Comparison of ENCODE assay signal across 18 cellular contexts in genomic region chr19:16712295-16712694, GRCh38. TPM values are rescaled to one million over a fixed set of nuclear protein-coding genes. Genes with fewer than 3 reads are reported as not detected.
"Had no signal": no experiment of that assay in that cellular context is flagged by ENCODE, and none has a peak within 500 bp of the region (broad histone marks: within the 10 kb centered on the region; RNA-seq: fewer than 3 reads in every experiment).

No MANE protein-coding gene starts in this region.

RNA-seq across cellular contexts. Expression of gene NWD1, which starts 7.4 kb away (rescaled TPM):
- total RNA-seq: activated CD4-positive, alpha-beta memory T cell treated with anti-CD3 and anti-CD28 coated beads for 36 hours; activated CD4-positive, alpha-beta T cell treated with anti-CD3 and anti-CD28 coated beads, Interleukin-2, amount 10 ng/mL, durations not matched to agents 24 days and 14 days; activated CD8-positive, alpha-beta memory T cell treated with anti-CD3 and anti-CD28 coated beads for 36 hours; activated CD8-positive, alpha-beta T cell treated with anti-CD3 and anti-CD28 coated beads for 36 hours; activated naive CD4-positive, alpha-beta T cell treated with anti-CD3 and anti-CD28 coated beads for 36 hours; activated naive CD4-positive, alpha-beta T cell treated with anti-CD3 and anti-CD28 coated beads, Interleukin-2, amount 50 U/mL, for 72 hours; activated naive CD8-positive, alpha-beta T cell treated with anti-CD3 and anti-CD28 coated beads for 36 hours; activated T-cell treated with anti-CD3 and anti-CD28 coated beads, Interleukin-2, amount 50 U/mL, for 4 hours; activated T-cell treated with anti-CD3 and anti-CD28 coated beads, Interleukin-2, amount 50 U/mL, for 72 hours; activated T-helper 1 cell treated with anti-CD3 and anti-CD28 coated beads, Interleukin-12 subunit alpha, Interleukin-12 subunit beta, Interleukin-2, Interleukin-4 antibody, amounts not matched to agents 30 ng/mL and 10 ng/mL and 1 ng/mL, durations not matched to agents 14 hours and 24 hours and 36 hours; activated T-helper 17 cell treated with anti-CD3 and anti-CD28 coated beads, Interleukin-2, amount 50 U/mL, for 72 hours; astrocyte; cardiac septum; T-helper 1 cell treated with Interleukin-12 subunit alpha and Interleukin-12 subunit beta and Interleukin-4 antibody, amounts not matched to agents 30 ng/mL and 1 ng/mL, for 36 hours; T-helper 2 cell treated with Interferon-gamma antibody and Interleukin-4, amounts not matched to agents 100 ng/mL and 5 ng/mL, for 36 hours; WTC11 had no signal
- polyA plus RNA-seq: adrenal gland, aorta had no signal
